30 cellular contexts compared by ENCODE assay signal in genomic region chr20:42612262-42612661, GRCh38.
"Had no signal": no experiment of that assay in that cellular context is flagged by ENCODE, and none has a peak within 500 bp of the region (broad histone marks: within the 10 kb centered on the region; RNA-seq: fewer than 3 reads in every experiment).

No MANE protein-coding gene starts in this region.

- ATAC-seq: naive thymus-derived CD8-positive, alpha-beta T cell; natural killer cell treated with Interleukin-12 subunit alpha and Interleukin-12 subunit beta and Interleukin-15 and Interleukin-18, amount 100 ng/mL, for 72 hours; psoas muscle; right cardiac atrium; sciatic nerve; stimulated activated memory B cell treated with anti-CD40 and anti-IgM and Interleukin-4, amounts not matched to agents 10 μg/mL and 1 μg/mL and 100 μg/mL, for 72 hours had no signal

- H3K4me1 Mint-ChIP-seq: naive thymus-derived CD8-positive, alpha-beta T cell; stimulated activated memory B cell treated with anti-CD40 and anti-IgM and Interleukin-4, amounts not matched to agents 10 μg/mL and 1 μg/mL and 100 μg/mL, for 72 hours had no signal

- H2AFZ ChIP-seq: neural progenitor cell, parathyroid adenoma had no signal

- H3K27me3 Mint-ChIP-seq: natural killer cell treated with Interleukin-12 subunit alpha and Interleukin-12 subunit beta and Interleukin-15 and Interleukin-18, amount 100 ng/mL, for 72 hours; progenitor cell of endocrine pancreas; stimulated activated memory B cell treated with anti-CD40 and anti-IgM and Interleukin-4, amounts not matched to agents 10 μg/mL and 1 μg/mL and 100 μg/mL, for 72 hours; stimulated activated naive CD8-positive, alpha-beta T cell treated with anti-CD3 and anti-CD28 coated beads, Interleukin-15, Interleukin-2, amounts not matched to agents 100 ng/mL and 50 ng/mL, for 24 hours had no signal

- H3K9ac ChIP-seq: neural progenitor cell, parathyroid adenoma had no signal

- H3K4me2 ChIP-seq: neural progenitor cell, smooth muscle cell had no signal

- H3K4me1 ChIP-seq: neural progenitor cell, parathyroid adenoma, psoas muscle, spleen, stomach, thyroid gland, tibial nerve, upper lobe of left lung, vagina had no signal

- H3K79me2 ChIP-seq: parathyroid adenoma had no signal

- H3K36me3 Mint-ChIP-seq: naive thymus-derived CD8-positive, alpha-beta T cell; natural killer cell treated with Interleukin-12 subunit alpha and Interleukin-12 subunit beta and Interleukin-15 and Interleukin-18, amount 100 ng/mL, for 72 hours; neural progenitor cell; stimulated activated memory B cell treated with anti-CD40 and anti-IgM and Interleukin-4, amounts not matched to agents 10 μg/mL and 1 μg/mL and 100 μg/mL, for 72 hours had no signal

- H3K9me3 ChIP-seq: ovary, psoas muscle, thoracic aorta, thyroid gland, upper lobe of left lung, vagina had no signal

- H3K27me3 ChIP-seq: neural progenitor cell, ovary, spleen, stomach, thyroid gland, tibial nerve, upper lobe of left lung, vagina had no signal

- H3K36me3 ChIP-seq: neural progenitor cell, ovary, spleen, stomach, thoracic aorta, thyroid gland, tibial nerve, upper lobe of left lung, vagina had no signal

- H3K4me3 Mint-ChIP-seq: naive thymus-derived CD8-positive, alpha-beta T cell; natural killer cell treated with Interleukin-12 subunit alpha and Interleukin-12 subunit beta and Interleukin-15 and Interleukin-18, amount 100 ng/mL, for 72 hours; neural progenitor cell; stimulated activated memory B cell treated with anti-CD40 and anti-IgM and Interleukin-4, amounts not matched to agents 10 μg/mL and 1 μg/mL and 100 μg/mL, for 72 hours; stimulated activated naive CD8-positive, alpha-beta T cell treated with anti-CD3 and anti-CD28 coated beads, Interleukin-15, Interleukin-2, amounts not matched to agents 100 ng/mL and 50 ng/mL, for 24 hours had no signal

- H3K27ac ChIP-seq: neural progenitor cell, ovary, parathyroid adenoma, psoas muscle, skin epidermis, spleen, stomach, thoracic aorta, thyroid gland, tibial nerve, upper lobe of left lung, vagina had no signal

- FAIRE-seq: urothelium cell line had no signal

- DNase-seq: naive thymus-derived CD8-positive, alpha-beta T cell; occipital lobe; ovary; posterior cingulate gyrus; psoas muscle; right cardiac atrium; spleen; stimulated activated CD4-positive, alpha-beta T cell treated with anti-CD3 and anti-CD28 coated beads, Interleukin-12 subunit alpha, Interleukin-12 subunit beta, amount 100 ng/mL, for 4 hours; stimulated activated CD4-positive, alpha-beta T cell treated with anti-CD3 and anti-CD28 coated beads, Interleukin-1b, Interleukin-23, amount 100 ng/mL, for 48 hours; stimulated activated CD4-positive, alpha-beta T cell treated with anti-CD3 and anti-CD28 coated beads, Interleukin-4, amount 100 ng/mL, for 1 hour; stimulated activated CD4-positive, alpha-beta T cell treated with anti-CD3 and anti-CD28 coated beads, Interleukin-4, amount 100 ng/mL, for 4 hours; stimulated activated CD8-positive, alpha-beta memory T cell treated with anti-CD3 and anti-CD28 coated beads, Interleukin-4, amount 100 ng/mL, for 48 hours; stimulated activated naive CD4-positive, alpha-beta T cell treated with Interleukin-2 at 50 U/mL for 16 hours; stomach; thyroid gland; trophoblast cell; upper lobe of left lung had no signal

- H3K9me3 Mint-ChIP-seq: neural progenitor cell had no signal

- H3K4me3 ChIP-seq: neural progenitor cell, ovary, psoas muscle, skin epidermis, smooth muscle cell, spleen, stomach, thoracic aorta, thyroid gland, tibial nerve, upper lobe of left lung, vagina had no signal

- H3K27ac Mint-ChIP-seq: naive thymus-derived CD8-positive, alpha-beta T cell; natural killer cell treated with Interleukin-12 subunit alpha and Interleukin-12 subunit beta and Interleukin-15 and Interleukin-18, amount 100 ng/mL, for 72 hours; neural progenitor cell; stimulated activated memory B cell treated with anti-CD40 and anti-IgM and Interleukin-4, amounts not matched to agents 10 μg/mL and 1 μg/mL and 100 μg/mL, for 72 hours; stimulated activated naive CD8-positive, alpha-beta T cell treated with anti-CD3 and anti-CD28 coated beads, Interleukin-15, Interleukin-2, amounts not matched to agents 100 ng/mL and 50 ng/mL, for 24 hours had no signal
